8 cellular contexts compared by ENCODE assay signal in genomic region chr13:79385694-79386093, GRCh38. TPM values are rescaled to one million over a fixed set of nuclear protein-coding genes. Genes with fewer than 3 reads are reported as not detected.
DNase-seq lines count a peak whose midpoint lies in the region; ATAC-seq lines count a peak whose summit lies in the region.

No MANE protein-coding gene starts in this region.

- DNase-seq in stimulated activated CD4-positive, alpha-beta T cell treated with anti-CD3 and anti-CD28 coated beads, Interleukin-15, amount 100 ng/mL, for 24 hours: peak; percentile 49
- DNase-seq in stimulated activated CD4-positive, alpha-beta T cell treated with anti-CD3 and anti-CD28 coated beads, Interleukin-4, amount 100 ng/mL, for 4 hours: no peak
- DNase-seq in RPMI7951 (ENCODE audit: low read depth): peak; percentile 43
- DNase-seq in naive B cell: no peak
- no peak for DNase-seq in NCI-H1930 (lab: John Stamatoyannopoulos, UW)
- no peak for DNase-seq in KG1 (lab: John Stamatoyannopoulos, UW)
- DNase-seq in Ammon's horn (ENCODE audit: low spot score): no peak

- no peaks in the 10 kb centered on the region for H3K27me3 Mint-ChIP-seq in naive B cell

- H3K9me3 Mint-ChIP-seq in naive B cell: peaks cover 0 to 2% (median 0%) of the 10 kb centered on the region in 7 donors

- ATAC-seq in HG02938 (IDR thresholded peaks at IDR 0.05; ENCODE audit: unreplicated experiment) (peak; percentile 97), naive B cell (ENCODE audit: low read depth in 2 of 2) (peak; percentile 18 to 19)

- H3K36me3 Mint-ChIP-seq in naive B cell: peaks cover 0 to 5% of the 10 kb centered on the region in 2 donors

- H3K4me3 Mint-ChIP-seq in naive B cell: peak overlapping the region in 3 of 8 donors; percentile 15 to 66 (median 61)

- H3K4me1 Mint-ChIP-seq in naive B cell: peaks cover 46 to 61% (median 53%) of the 10 kb centered on the region in 3 donors

- H3K27ac Mint-ChIP-seq in naive B cell: peak overlapping the region in 4 of 6 donors; percentile 41 to 84 (median 52)

RNA-seq across cellular contexts. Expression of gene RBM26, which starts 20.4 kb away (rescaled TPM):
- 19.9 and 24.4 TPM in 2 replicates for total RNA-seq in RPMI7951 (2014; rRNA removed; shearing (Covaris generic))
- 10 to 100 TPM; 15.1 to 28.8 (median 22.2) TPM for polyA plus RNA-seq in naive B cell (ENCODE audit: low read depth in 6 of 6)

Comparison
In these comparisons a context has a peak if more than half of its experiments do, and no peak if none do; other contexts are left out.
1. DNase-seq: peak in stimulated activated CD4-positive, alpha-beta T cell treated with anti-CD3 and anti-CD28 coated beads, Interleukin-15, amount 100 ng/mL, for 24 hours (single experiment) and RPMI7951 (single experiment); none in stimulated activated CD4-positive, alpha-beta T cell treated with anti-CD3 and anti-CD28 coated beads, Interleukin-4, amount 100 ng/mL, for 4 hours (0 of 2), naive B cell (single experiment), NCI-H1930 (0 of 2), KG1 (single experiment) and Ammon's horn (single experiment).